25 cellular contexts compared by ENCODE assay signal in the genomic region with DNA sequence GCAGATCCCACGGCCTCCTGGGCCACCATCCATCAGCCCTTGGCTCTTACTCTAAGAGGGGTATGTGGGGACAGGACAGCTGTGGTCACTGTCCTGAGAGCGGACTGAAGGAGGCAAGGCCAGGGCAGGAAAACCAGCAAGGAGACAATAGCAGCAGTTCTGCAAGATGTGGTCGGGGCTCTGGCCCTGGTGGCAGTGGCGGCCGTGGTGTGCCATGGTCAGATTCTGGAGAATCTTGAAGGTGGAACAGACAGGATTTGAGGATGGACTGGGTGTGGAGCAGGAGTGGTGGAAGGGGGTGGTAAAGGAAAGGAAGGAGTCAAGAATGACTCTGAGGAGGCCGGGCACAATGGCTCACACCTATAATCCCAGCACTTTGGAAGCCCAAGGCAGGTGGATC.
"Had no signal": no experiment of that assay in that cellular context is flagged by ENCODE, and none has a peak within 500 bp of the region (broad histone marks: within the 10 kb centered on the region; RNA-seq: fewer than 3 reads in every experiment).

No MANE protein-coding gene starts in this region.

- H3K36me3 Mint-ChIP-seq: natural killer cell treated with Interleukin-12 subunit alpha and Interleukin-12 subunit beta and Interleukin-15 and Interleukin-18, amount 100 ng/mL, for 72 hours; WTC11 had no signal

- H3K27me3 Mint-ChIP-seq: activated CD4-positive, alpha-beta memory T cell treated with anti-CD3 and anti-CD28 coated beads, Interleukin-2, amount 10 ng/mL, durations not matched to agents 7 days and 5 days; activated CD4-positive, alpha-beta T cell treated with anti-CD3 and anti-CD28 coated beads, Interleukin-2, amount 10 ng/mL, durations not matched to agents 7 days and 5 days; activated T-cell treated with anti-CD3 and anti-CD28 coated beads, Interleukin-2, amount 50 U/mL, for 24 hours; natural killer cell treated with Interleukin-12 subunit alpha and Interleukin-12 subunit beta and Interleukin-15 and Interleukin-18, amount 100 ng/mL, for 72 hours had no signal

- DNase-seq: activated CD4-positive, alpha-beta memory T cell treated with anti-CD3 and anti-CD28 coated beads, Interleukin-2, amount 10 ng/mL, durations not matched to agents 7 days and 5 days; activated CD4-positive, alpha-beta T cell treated with anti-CD3 and anti-CD28 coated beads for 1 hour; activated CD4-positive, alpha-beta T cell treated with anti-CD3 and anti-CD28 coated beads, Interleukin-2, amount 10 ng/mL, durations not matched to agents 7 days and 5 days; activated CD8-positive, alpha-beta memory T cell treated with anti-CD3 and anti-CD28 coated beads, Interleukin-2, amount 50 U/mL, for 48 hours; activated gamma-delta T cell treated with Interleukin-2 at 50 U/mL for 16 hours; activated naive CD4-positive, alpha-beta T cell treated with anti-CD3 and anti-CD28 coated beads, Interleukin-2, amount 50 U/mL, for 16 hours; activated T-cell treated with anti-CD3 and anti-CD28 coated beads, Interleukin-2, amount 50 U/mL, for 24 hours; amniotic stem cell; brain microvascular endothelial cell; kidney glomerular epithelial cell; mesendoderm; ovary; psoas muscle; stimulated activated CD4-positive, alpha-beta T cell treated with anti-CD3 and anti-CD28 coated beads, Interleukin-1b, Interleukin-23, amount 100 ng/mL, for 48 hours; stimulated activated CD4-positive, alpha-beta T cell treated with anti-CD3 and anti-CD28 coated beads, Interleukin-4, amount 100 ng/mL, for 4 hours; stimulated activated CD8-positive, alpha-beta memory T cell treated with anti-CD3 and anti-CD28 coated beads, Interleukin-4, amount 100 ng/mL, for 48 hours; stimulated activated naive B cell treated with anti-CD40 and anti-IgM and Interleukin-4, amounts not matched to agents 10 μg/mL and 1 μg/mL and 100 μg/mL, for 72 hours; SW 1271; T1000; tibial artery had no signal

- H3K27ac ChIP-seq: brain microvascular endothelial cell, left lung, ovary, psoas muscle, suprapubic skin, tibial artery had no signal

- H3K9me3 Mint-ChIP-seq: activated CD4-positive, alpha-beta memory T cell treated with anti-CD3 and anti-CD28 coated beads, Interleukin-2, amount 10 ng/mL, durations not matched to agents 7 days and 5 days; activated CD4-positive, alpha-beta T cell treated with anti-CD3 and anti-CD28 coated beads, Interleukin-2, amount 10 ng/mL, durations not matched to agents 7 days and 5 days; activated T-cell treated with anti-CD3 and anti-CD28 coated beads, Interleukin-2, amount 50 U/mL, for 24 hours; natural killer cell treated with Interleukin-12 subunit alpha and Interleukin-12 subunit beta and Interleukin-15 and Interleukin-18, amount 100 ng/mL, for 72 hours; stimulated activated naive B cell treated with anti-CD40 and anti-IgM and Interleukin-4, amounts not matched to agents 10 μg/mL and 1 μg/mL and 100 μg/mL, for 72 hours; T-helper 1 cell treated with Interleukin-12 subunit alpha and Interleukin-12 subunit beta and Interleukin-4 antibody, amounts not matched to agents 30 μg/mL and 1 μg/mL, for 36 hours; WTC11 had no signal

- H3K27ac Mint-ChIP-seq: activated CD4-positive, alpha-beta memory T cell treated with anti-CD3 and anti-CD28 coated beads, Interleukin-2, amount 10 ng/mL, durations not matched to agents 7 days and 5 days; activated CD4-positive, alpha-beta T cell treated with anti-CD3 and anti-CD28 coated beads, Interleukin-2, amount 10 ng/mL, durations not matched to agents 7 days and 5 days; activated T-cell treated with anti-CD3 and anti-CD28 coated beads, Interleukin-2, amount 50 U/mL, for 24 hours; natural killer cell treated with Interleukin-12 subunit alpha and Interleukin-12 subunit beta and Interleukin-15 and Interleukin-18, amount 100 ng/mL, for 72 hours; stimulated activated naive B cell treated with anti-CD40 and anti-IgM and Interleukin-4, amounts not matched to agents 10 μg/mL and 1 μg/mL and 100 μg/mL, for 72 hours; T-helper 1 cell treated with Interleukin-12 subunit alpha and Interleukin-12 subunit beta and Interleukin-4 antibody, amounts not matched to agents 30 μg/mL and 1 μg/mL, for 36 hours; WTC11 had no signal

- ATAC-seq: natural killer cell treated with Interleukin-12 subunit alpha and Interleukin-12 subunit beta and Interleukin-15 and Interleukin-18, amount 100 ng/mL, for 72 hours; stimulated activated naive B cell treated with anti-CD40 and anti-IgM and Interleukin-4, amounts not matched to agents 10 μg/mL and 1 μg/mL and 100 μg/mL, for 72 hours; WTC11 had no signal

- H3K4me3 Mint-ChIP-seq: activated CD4-positive, alpha-beta memory T cell treated with anti-CD3 and anti-CD28 coated beads, Interleukin-2, amount 10 ng/mL, durations not matched to agents 7 days and 5 days; activated CD4-positive, alpha-beta T cell treated with anti-CD3 and anti-CD28 coated beads, Interleukin-2, amount 10 ng/mL, durations not matched to agents 7 days and 5 days; activated T-cell treated with anti-CD3 and anti-CD28 coated beads, Interleukin-2, amount 50 U/mL, for 24 hours; natural killer cell treated with Interleukin-12 subunit alpha and Interleukin-12 subunit beta and Interleukin-15 and Interleukin-18, amount 100 ng/mL, for 72 hours; stimulated activated naive B cell treated with anti-CD40 and anti-IgM and Interleukin-4, amounts not matched to agents 10 μg/mL and 1 μg/mL and 100 μg/mL, for 72 hours; T-helper 1 cell treated with Interleukin-12 subunit alpha and Interleukin-12 subunit beta and Interleukin-4 antibody, amounts not matched to agents 30 μg/mL and 1 μg/mL, for 36 hours; WTC11 had no signal
